ENCODE assay signal across 20 cellular contexts in genomic region chr6:132933085-132933484, GRCh38.
DNase-seq lines count a peak whose midpoint lies in the region; ATAC-seq and TF ChIP-seq lines count a peak whose summit lies in the region.
"Had no signal": no experiment of that assay in that cellular context is flagged by ENCODE, and none has a peak within 500 bp of the region (broad histone marks: within the 10 kb centered on the region; RNA-seq: fewer than 3 reads in every experiment).

No MANE protein-coding gene starts in this region.

- no peak for TF ChIP-seq POLR2A in gastroesophageal sphincter (IDR thresholded peaks at IDR 0.05)

- H3K27ac ChIP-seq in gastroesophageal sphincter, result no peak overlapping the region
- H3K27ac ChIP-seq: right atrium auricular region had no signal

- H3K4me3 Mint-ChIP-seq in brain (peak overlapping the region; percentile 26 to 69 (median 49)), neural crest cell (peak overlapping the region; percentile 14)
- H3K4me3 Mint-ChIP-seq: effector memory CD8-positive, alpha-beta T cell; natural killer cell treated with Interleukin-12 subunit alpha and Interleukin-12 subunit beta and Interleukin-15 and Interleukin-18, amount 100 ng/mL, for 72 hours had no signal

- intact Hi-C loops in mucosa of descending colon (cut with DNase I, micrococcal nuclease), result no loop called here

- H3K36me3 ChIP-seq in gastroesophageal sphincter, result no peaks in the 10 kb centered on the region
- H3K36me3 ChIP-seq in mucosa of descending colon (ENCODE audit: low read depth), result no peaks in the 10 kb centered on the region
- H3K36me3 ChIP-seq: right atrium auricular region had no signal

- peak overlapping the region; percentile 39 to 92 (median 86) for H3K27ac Mint-ChIP-seq in brain
- H3K27ac Mint-ChIP-seq in neural crest cell (ENCODE audit: unreplicated experiment), result peak overlapping the region; percentile 32
- H3K27ac Mint-ChIP-seq: effector memory CD8-positive, alpha-beta T cell; natural killer cell treated with Interleukin-12 subunit alpha and Interleukin-12 subunit beta and Interleukin-15 and Interleukin-18, amount 100 ng/mL, for 72 hours had no signal

- 31 to 32% methylated on average over 8 of the region's 8 CpGs for WGBS in gastroesophageal sphincter (ENCODE audit: low coverage in 1 of 2), 2 donors

- H3K9me3 ChIP-seq in gastroesophageal sphincter (no peaks in the 10 kb centered on the region), mucosa of descending colon (no peaks in the 10 kb centered on the region)
- H3K9me3 ChIP-seq: right atrium auricular region had no signal

- H3K4me1 ChIP-seq in gastroesophageal sphincter (peaks cover 0 to 9% (median 0%) of the 10 kb centered on the region in 3 donors), mucosa of descending colon (ENCODE audit: low read depth) (no peaks in the 10 kb centered on the region)
- H3K4me1 ChIP-seq: right atrium auricular region had no signal

- H3K4me1 Mint-ChIP-seq in brain, result peaks cover 70% of the 10 kb centered on the region
- peaks cover 32% of the 10 kb centered on the region for H3K4me1 Mint-ChIP-seq in neural crest cell

- H3K36me3 Mint-ChIP-seq in brain, result no peaks in the 10 kb centered on the region
- no peaks in the 10 kb centered on the region for H3K36me3 Mint-ChIP-seq in neural crest cell (ENCODE audit: low read depth)
- H3K36me3 Mint-ChIP-seq: natural killer cell treated with Interleukin-12 subunit alpha and Interleukin-12 subunit beta and Interleukin-15 and Interleukin-18, amount 100 ng/mL, for 72 hours had no signal

- H3K27me3 Mint-ChIP-seq in brain (peaks cover 3% of the 10 kb centered on the region), neural crest cell (ENCODE audit: low read depth) (peaks cover 14% of the 10 kb centered on the region)

- H3K9me3 Mint-ChIP-seq in brain, result no peaks in the 10 kb centered on the region
- no peaks in the 10 kb centered on the region for H3K9me3 Mint-ChIP-seq in neural crest cell
- H3K9me3 Mint-ChIP-seq: effector memory CD8-positive, alpha-beta T cell; natural killer cell treated with Interleukin-12 subunit alpha and Interleukin-12 subunit beta and Interleukin-15 and Interleukin-18, amount 100 ng/mL, for 72 hours had no signal

- ATAC-seq in gastroesophageal sphincter, result no peak
- no peak for ATAC-seq in mucosa of descending colon
- ATAC-seq: effector memory CD8-positive, alpha-beta T cell; natural killer cell treated with Interleukin-12 subunit alpha and Interleukin-12 subunit beta and Interleukin-15 and Interleukin-18, amount 100 ng/mL, for 72 hours had no signal

- no peaks in the 10 kb centered on the region for H3K27me3 ChIP-seq in gastroesophageal sphincter
- H3K27me3 ChIP-seq: right atrium auricular region had no signal

- no peak for TF ChIP-seq EP300 in gastroesophageal sphincter (IDR thresholded peaks at IDR 0.05)

- peak; percentile 21 for DNase-seq in Ammon's horn (ENCODE audit: low spot score)
- DNase-seq in NCI-H1092 (lab: John Stamatoyannopoulos, UW), result peak; percentile 18
- peak; percentile 12 for DNase-seq in neural crest cell (ENCODE audit: low read depth, low spot score)
- no peak for DNase-seq in H4 (ENCODE audit: low spot score)
- no peak for DNase-seq in mucosa of descending colon
- no peak for DNase-seq in epidermal melanocyte (ENCODE audit: insufficient read length, low spot score)
- DNase-seq: activated CD4-positive, alpha-beta T cell treated with anti-CD3 and anti-CD28 coated beads, Interleukin-2, amount 50 U/mL, for 48 hours; activated naive CD4-positive, alpha-beta T cell; effector memory CD8-positive, alpha-beta T cell; KBM-7; NCI-H1048; Right ventricle myocardium superior; stimulated activated naive CD4-positive, alpha-beta T cell treated with Interleukin-2 at 50 U/mL for 16 hours; T-helper 2 cell; trophoblast cell had no signal

- no peak for TF ChIP-seq CTCF in brain (conservative IDR thresholded peaks at IDR 0.05)
- TF ChIP-seq CTCF in neural crest cell (conservative IDR thresholded peaks at IDR 0.05), result no peak
- no peak for TF ChIP-seq CTCF in gastroesophageal sphincter (IDR thresholded peaks at IDR 0.05)
- no peak for TF ChIP-seq CTCF in mucosa of descending colon (IDR thresholded peaks at IDR 0.05)

- no peak overlapping the region for H3K4me3 ChIP-seq in gastroesophageal sphincter
- no peak overlapping the region for H3K4me3 ChIP-seq in mucosa of descending colon
- H3K4me3 ChIP-seq: lung, right atrium auricular region had no signal

Comparison
In these comparisons a context has a peak if more than half of its experiments do, and no peak if none do; other contexts are left out.
1. DNase-seq: peak in Ammon's horn (single experiment), NCI-H1092 (single experiment) and neural crest cell (single experiment); none in H4 (single experiment), mucosa of descending colon (0 of 3) and epidermal melanocyte (single experiment).